In genomic region chrX:44152867-44153266, GRCh38 we compare ENCODE assay signal across 26 cellular contexts.
DNase-seq lines count a peak whose midpoint lies in the region; TF ChIP-seq lines count a peak whose summit lies in the region.
"Had no signal": no experiment of that assay in that cellular context is flagged by ENCODE, and none has a peak within 500 bp of the region (broad histone marks: within the 10 kb centered on the region; RNA-seq: fewer than 3 reads in every experiment).

No MANE protein-coding gene starts in this region.

- no peak overlapping the region for H4K8ac ChIP-seq in mesenchymal stem cell (ENCODE audit: low read length)

- peaks cover 0 to 4% of the 10 kb centered on the region in 2 experiments for H3K27me3 ChIP-seq in mesenchymal stem cell (ENCODE audit: control insufficient read depth in 1 of 2, insufficient read depth in 1 of 2, low read length in 2 of 2)
- H3K27me3 ChIP-seq: SJCRH30, tibial artery had no signal

- H3K27me3 Mint-ChIP-seq in CD14-positive monocyte (ENCODE audit: low read depth in 3 of 3) (peaks cover 1 to 2% (median 1%) of the 10 kb centered on the region in 3 donors), HFFc6 (ENCODE audit: insufficient read depth) (no peaks in the 10 kb centered on the region)
- H3K27me3 Mint-ChIP-seq in activated CD4-positive, alpha-beta memory T cell treated with anti-CD3 and anti-CD28 coated beads for 36 hours: no peaks in the 10 kb centered on the region
- H3K27me3 Mint-ChIP-seq: activated CD4-positive, alpha-beta T cell treated with anti-CD3 and anti-CD28 coated beads, Interleukin-2, amount 10 ng/mL, durations not matched to agents 24 days and 14 days; activated naive CD8-positive, alpha-beta T cell treated with anti-CD3 and anti-CD28 coated beads, Interleukin-2, amount 50 U/mL, for 24 hours; T-helper 17 cell had no signal

- no peak overlapping the region for H4K91ac ChIP-seq in mesenchymal stem cell (ENCODE audit: low read length)

- H2AFZ ChIP-seq in mesenchymal stem cell (ENCODE audit: low read depth, low read length): no peak overlapping the region

- no peak overlapping the region for H2BK12ac ChIP-seq in mesenchymal stem cell (ENCODE audit: low read length in 2 of 2)

- H3K4me3 Mint-ChIP-seq in CD14-positive monocyte: no peak overlapping the region
- H3K4me3 Mint-ChIP-seq in activated CD4-positive, alpha-beta memory T cell treated with anti-CD3 and anti-CD28 coated beads for 36 hours: no peak overlapping the region
- no peak overlapping the region for H3K4me3 Mint-ChIP-seq in HFFc6
- H3K4me3 Mint-ChIP-seq: activated CD4-positive, alpha-beta T cell treated with anti-CD3 and anti-CD28 coated beads, Interleukin-2, amount 10 ng/mL, durations not matched to agents 24 days and 14 days; activated naive CD8-positive, alpha-beta T cell treated with anti-CD3 and anti-CD28 coated beads, Interleukin-2, amount 50 U/mL, for 24 hours; neural crest cell; T-helper 17 cell had no signal

- intact Hi-C loops in CD14-positive monocyte (cut with micrococcal nuclease): no loop called here
- intact Hi-C loops in activated CD4-positive, alpha-beta memory T cell treated with anti-CD3 and anti-CD28 coated beads for 36 hours (cut with micrococcal nuclease): no loop called here

- no peaks in the 10 kb centered on the region for H3K36me3 Mint-ChIP-seq in CD14-positive monocyte
- no peaks in the 10 kb centered on the region for H3K36me3 Mint-ChIP-seq in activated CD4-positive, alpha-beta memory T cell treated with anti-CD3 and anti-CD28 coated beads for 36 hours
- no peaks in the 10 kb centered on the region for H3K36me3 Mint-ChIP-seq in HFFc6 (ENCODE audit: low read depth)

- DNase-seq in CD14-positive monocyte (ENCODE audit: low spot score): no peak
- DNase-seq in MV-4-11 (lab: John Stamatoyannopoulos, UW): peak; percentile 53
- peak; percentile 20 for DNase-seq in dedifferentiated amniotic fluid mesenchymal stem cell (ENCODE audit: extremely low spot score)
- DNase-seq in mesenchymal stem cell: peak; percentile 0
- no peak for DNase-seq in activated CD4-positive, alpha-beta memory T cell treated with anti-CD3 and anti-CD28 coated beads for 36 hours
- DNase-seq in NCI-H2029 treated with DMSO at 0.1 percent for 48 hours (lab: John Stamatoyannopoulos, UW): no peak
- no peak for DNase-seq in SKM-1 treated with dmso at 0.1 percent for 144 hours (lab: John Stamatoyannopoulos, UW; ENCODE audit: unreplicated experiment)
- no peak for DNase-seq in HFFc6
- DNase-seq: activated CD4-positive, alpha-beta T cell treated with anti-CD3 and anti-CD28 coated beads, Interleukin-2, amount 10 ng/mL, durations not matched to agents 24 days and 14 days; activated CD8-positive, alpha-beta memory T cell treated with anti-CD3 and anti-CD28 coated beads, Interleukin-2, amount 50 U/mL, for 4 hours; activated effector memory CD4-positive, alpha-beta T cell treated with Interleukin-2 at 50 U/mL for 16 hours; activated naive CD8-positive, alpha-beta T cell treated with anti-CD3 and anti-CD28 coated beads, Interleukin-2, amount 50 U/mL, for 24 hours; caudate nucleus; DMS79 treated with DMSO at 0.1 percent for 48 hours; erythroblast; NCI-H1417; NCI-H69; PC-3; SJCRH30; stimulated activated naive CD4-positive, alpha-beta T cell treated with Interleukin-2 at 50 U/mL for 16 hours; T-helper 17 cell; tibial artery had no signal

- no peak overlapping the region for H3K23ac ChIP-seq in mesenchymal stem cell (ENCODE audit: low read length in 2 of 2)

- no peaks in the 10 kb centered on the region for H3K9me3 ChIP-seq in mesenchymal stem cell (ENCODE audit: control insufficient read depth, low read length)
- H3K9me3 ChIP-seq: prostate gland, SJCRH30, tibial artery had no signal

- H3K4me1 Mint-ChIP-seq in CD14-positive monocyte: peaks cover 37% of the 10 kb centered on the region
- H3K4me1 Mint-ChIP-seq in activated CD4-positive, alpha-beta memory T cell treated with anti-CD3 and anti-CD28 coated beads for 36 hours (ENCODE audit: low read depth): no peaks in the 10 kb centered on the region
- H3K4me1 Mint-ChIP-seq in HFFc6 (ENCODE audit: low read depth): no peaks in the 10 kb centered on the region
- H3K4me1 Mint-ChIP-seq: activated CD4-positive, alpha-beta T cell treated with anti-CD3 and anti-CD28 coated beads, Interleukin-2, amount 10 ng/mL, durations not matched to agents 24 days and 14 days; activated naive CD8-positive, alpha-beta T cell treated with anti-CD3 and anti-CD28 coated beads, Interleukin-2, amount 50 U/mL, for 24 hours had no signal

- H2BK120ac ChIP-seq in mesenchymal stem cell (ENCODE audit: low read depth, low read length): no peak overlapping the region

- no peak overlapping the region for H3K14ac ChIP-seq in mesenchymal stem cell (ENCODE audit: low read length in 2 of 2)

- H3K79me1 ChIP-seq in mesenchymal stem cell (replicated peaks; ENCODE audit: low read length, poor library complexity, severe bottlenecking): no peaks in the 10 kb centered on the region

- H3K27ac Mint-ChIP-seq in CD14-positive monocyte: peak overlapping the region; percentile 79 to 91 (median 82)
- H3K27ac Mint-ChIP-seq in activated CD4-positive, alpha-beta memory T cell treated with anti-CD3 and anti-CD28 coated beads for 36 hours: no peak overlapping the region
- H3K27ac Mint-ChIP-seq in HFFc6: no peak overlapping the region
- H3K27ac Mint-ChIP-seq: activated CD4-positive, alpha-beta T cell treated with anti-CD3 and anti-CD28 coated beads, Interleukin-2, amount 10 ng/mL, durations not matched to agents 24 days and 14 days; activated naive CD8-positive, alpha-beta T cell treated with anti-CD3 and anti-CD28 coated beads, Interleukin-2, amount 50 U/mL, for 24 hours; T-helper 17 cell had no signal

- no peaks in the 10 kb centered on the region for H3K36me3 ChIP-seq in mesenchymal stem cell (ENCODE audit: control insufficient read depth in 1 of 2, insufficient read depth in 2 of 2, low read depth in 1 of 2, low read length in 2 of 2)
- H3K36me3 ChIP-seq: prostate gland, SJCRH30, tibial artery had no signal

- POLR2A ChIA-PET in activated CD4-positive, alpha-beta memory T cell treated with anti-CD3 and anti-CD28 coated beads for 36 hours (lab: Charles Lee): no interaction called here

- WGBS in mesenchymal stem cell: no CpG with 5 or more reads among the region's 1 CpG

- H3K4ac ChIP-seq in mesenchymal stem cell (ENCODE audit: low read depth in 1 of 2, low read length in 2 of 2): no peak overlapping the region

- H3K4me2 ChIP-seq in mesenchymal stem cell (ENCODE audit: low read length, poor library complexity, severe bottlenecking): no peak overlapping the region
- H3K4me2 ChIP-seq: KMS-11 had no signal

- no peak overlapping the region for H3K18ac ChIP-seq in mesenchymal stem cell (ENCODE audit: low read depth in 1 of 2, low read length in 2 of 2)

- peak overlapping the region; percentile 10 for H3K9ac ChIP-seq in mesenchymal stem cell (ENCODE audit: low read length)
- H3K9ac ChIP-seq: KMS-11 had no signal

- CTCF ChIA-PET in activated CD4-positive, alpha-beta memory T cell treated with anti-CD3 and anti-CD28 coated beads for 36 hours (lab: Charles Lee): no interaction called here

- H3K9me3 Mint-ChIP-seq in CD14-positive monocyte (peaks cover 0 to 4% (median 0%) of the 10 kb centered on the region in 7 donors), HFFc6 (no peaks in the 10 kb centered on the region)
- no peaks in the 10 kb centered on the region for H3K9me3 Mint-ChIP-seq in activated CD4-positive, alpha-beta memory T cell treated with anti-CD3 and anti-CD28 coated beads for 36 hours
- H3K9me3 Mint-ChIP-seq: activated naive CD8-positive, alpha-beta T cell treated with anti-CD3 and anti-CD28 coated beads, Interleukin-2, amount 50 U/mL, for 24 hours had no signal

- H2BK15ac ChIP-seq in mesenchymal stem cell (ENCODE audit: low read depth, poor library complexity, severe bottlenecking): no peak overlapping the region

- no peak for TF ChIP-seq CTCF in CD14-positive monocyte (IDR thresholded peaks at IDR 0.05)
- no peak for TF ChIP-seq CTCF in HFFc6 (IDR thresholded peaks at IDR 0.05)

- H2BK5ac ChIP-seq in mesenchymal stem cell (ENCODE audit: low read depth, low read length, poor library complexity, severe bottlenecking): no peak overlapping the region

- no peak overlapping the region for H3K4me3 ChIP-seq in mesenchymal stem cell (ENCODE audit: insufficient read depth in 1 of 2, low read depth in 1 of 2, low read length in 2 of 2)
- H3K4me3 ChIP-seq: prostate gland, SJCRH30, skin epidermis, tibial artery had no signal

- no peak overlapping the region for H3K27ac ChIP-seq in mesenchymal stem cell (ENCODE audit: low read length, poor library complexity, severe bottlenecking)
- H3K27ac ChIP-seq: KMS-11, prostate gland, SJCRH30, tibial artery had no signal

- H3K4me1 ChIP-seq in mesenchymal stem cell (ENCODE audit: control insufficient read depth, insufficient read depth, low read depth, low read length): no peaks in the 10 kb centered on the region
- H3K4me1 ChIP-seq: prostate gland, SJCRH30, tibial artery had no signal

- H2AK5ac ChIP-seq in mesenchymal stem cell (ENCODE audit: low read length, severe bottlenecking): no peak overlapping the region

Comparison
In these comparisons a context has a peak if more than half of its experiments do, and no peak if none do; other contexts are left out.
1. DNase-seq: peak in MV-4-11 (single experiment), dedifferentiated amniotic fluid mesenchymal stem cell (single experiment) and mesenchymal stem cell (single experiment); none in CD14-positive monocyte (single experiment), activated CD4-positive, alpha-beta memory T cell treated with anti-CD3 and anti-CD28 coated beads for 36 hours (single experiment), NCI-H2029 treated with DMSO at 0.1 percent for 48 hours (single experiment), SKM-1 treated with dmso at 0.1 percent for 144 hours (single experiment) and HFFc6 (single experiment).
2. H3K27ac Mint-ChIP-seq: peak in CD14-positive monocyte (7 of 7); none in activated CD4-positive, alpha-beta memory T cell treated with anti-CD3 and anti-CD28 coated beads for 36 hours (single experiment) and HFFc6 (single experiment).